Comparison of ENCODE assay signal across 36 cellular contexts in the genomic region with DNA sequence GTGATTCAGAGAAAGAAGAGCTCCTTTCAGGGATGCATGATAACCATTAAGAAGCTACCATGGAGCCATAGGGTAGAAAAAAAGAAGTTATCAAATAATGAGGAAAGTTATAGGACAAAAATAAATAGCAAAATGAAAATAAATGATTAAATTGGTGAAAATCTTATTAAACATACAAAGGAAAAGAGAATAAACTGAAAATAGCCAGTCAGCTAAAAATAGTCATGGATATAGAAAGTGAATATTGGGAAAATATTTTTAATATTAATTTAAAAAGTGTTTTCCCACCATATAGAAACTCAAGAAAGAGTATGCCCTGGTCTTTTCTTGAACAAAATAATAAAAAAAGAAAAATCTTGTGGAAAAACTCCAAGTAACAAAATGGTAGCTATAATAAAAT.
DNase-seq lines count a peak whose midpoint lies in the region; ATAC-seq, FAIRE-seq and TF ChIP-seq lines count a peak whose summit lies in the region.
"Had no signal": no experiment of that assay in that cellular context is flagged by ENCODE, and none has a peak within 500 bp of the region (broad histone marks: within the 10 kb centered on the region; RNA-seq: fewer than 3 reads in every experiment).

No MANE protein-coding gene starts in this region.

- H3K79me1 ChIP-seq in H1 (ENCODE audit: low read depth, low read length) = no peaks in the 10 kb centered on the region

- POLR2A ChIA-PET in HepG2 (lab: Yijun Ruan, JAX) (no interaction called here), WTC11 (lab: Charles Lee) (no interaction called here), K562 (lab: Yijun Ruan, JAX) (no interaction called here), H1 (lab: Charles Lee; ENCODE audit: partially characterized antibody) (no interaction called here)

- H2BK12ac ChIP-seq in H1 (ENCODE audit: low read depth, low read length) = no peak overlapping the region

- BruUV-seq in HepG2 (replicated peaks; lab: Mats Ljungman, UMichigan) (no TSS peak), K562 (replicated peaks; lab: Mats Ljungman, UMichigan) (no TSS peak)

- no peak overlapping the region for H3K23ac ChIP-seq in H1 (ENCODE audit: insufficient read length)

- H3K36me3 ChIP-seq in HepG2 (replicated peaks in 1 of 2; ENCODE audit: control insufficient read depth in 1 of 2, insufficient read depth in 2 of 2, low read length in 2 of 2) (no peaks in the 10 kb centered on the region), right lobe of liver (no peaks in the 10 kb centered on the region), K562 (ENCODE audit: control insufficient read depth, insufficient read depth, low read length) (no peaks in the 10 kb centered on the region), H1 (ENCODE audit: control insufficient read depth in 2 of 4, insufficient read depth in 4 of 4, low read length in 3 of 4) (no peaks in the 10 kb centered on the region)
- H3K36me3 ChIP-seq: BE2C; BLaER1; BLaER1 treated with 17β-estradiol and CSF1 and Interleukin-3, amounts not matched to agents 10 nM and 100 nM had no signal

- TF ChIP-seq RAD21 in HepG2 (CRISPR knock-in tag; IDR thresholded peaks at IDR 0.05) (no peak), K562 (CRISPR knock-in tag; conservative IDR thresholded peaks at IDR 0.05 in 1 of 2, IDR thresholded peaks at IDR 0.05 in 1 of 2) (no peak), H1 (IDR thresholded peaks at IDR 0.05 in 1 of 2, conservative IDR thresholded peaks at IDR 0.05 in 1 of 2; ENCODE audit: low read depth in 2 of 2, low read length in 2 of 2) (no peak)

- H2BK5ac ChIP-seq in H1 (ENCODE audit: low read depth, low read length) = no peak overlapping the region

- H4K5ac ChIP-seq in H1 (ENCODE audit: insufficient read length, low read depth, low read length) = no peak overlapping the region

- H3K4me3 Mint-ChIP-seq in WTC11 = no peak overlapping the region
- no peak overlapping the region for H3K4me3 Mint-ChIP-seq in HFFc6
- H3K4me3 Mint-ChIP-seq: B cell; CD14-positive monocyte; CD4-positive, alpha-beta memory T cell; CD4-positive, alpha-beta T cell; CD4-positive, CD25-positive, alpha-beta regulatory T cell; CD8-positive, alpha-beta memory T cell; CD8-positive, alpha-beta T cell had no signal

- H3K4me3 ChIP-seq in HepG2 (replicated peaks in 1 of 3; ENCODE audit: insufficient read depth in 1 of 3, low read depth in 2 of 3, low read length in 3 of 3) (no peak overlapping the region), right lobe of liver (no peak overlapping the region), K562 (no peak overlapping the region), H1 (ENCODE audit: extremely low read depth in 1 of 4, insufficient read depth in 2 of 4, low read depth in 3 of 4, low read length in 4 of 4) (no peak overlapping the region)
- H3K4me3 ChIP-seq: A549; BLaER1; BLaER1 treated with 17β-estradiol and CSF1 and Interleukin-3, amounts not matched to agents 10 nM and 100 nM had no signal

- no peaks in the 10 kb centered on the region for H3K4me1 ChIP-seq in HepG2 (ENCODE audit: insufficient read depth, low read length)
- no peaks in the 10 kb centered on the region for H3K4me1 ChIP-seq in right lobe of liver
- no peaks in the 10 kb centered on the region for H3K4me1 ChIP-seq in K562 (replicated peaks in 1 of 2; ENCODE audit: control insufficient read depth in 2 of 2, insufficient read depth in 2 of 2, low read length in 2 of 2)
- peaks cover 0 to 3% (median 0%) of the 10 kb centered on the region in 4 experiments; a peak in 1 of 7 replicates for H3K4me1 ChIP-seq in H1 (replicated peaks in 1 of 4; ENCODE audit: control insufficient read depth in 3 of 4, insufficient read depth in 4 of 4, low read length in 3 of 4)
- H3K4me1 ChIP-seq: A549; BE2C; BLaER1; BLaER1 treated with 17β-estradiol and CSF1 and Interleukin-3, amounts not matched to agents 10 nM and 100 nM; Caco-2 had no signal

- TF ChIP-seq POLR2A in HepG2 (IDR thresholded peaks at IDR 0.05; ENCODE audit: insufficient read depth in 1 of 2, low read depth in 2 of 2, low read length in 2 of 2) (no peak), right lobe of liver (IDR thresholded peaks at IDR 0.05) (no peak), K562 (conservative IDR thresholded peaks at IDR 0.05) (no peak), H1 (IDR thresholded peaks at IDR 0.05; ENCODE audit: control extremely low read depth in 1 of 2, low read depth in 2 of 2, low read length in 2 of 2) (no peak)

- no peaks in the 10 kb centered on the region for H3K4me1 Mint-ChIP-seq in WTC11
- H3K4me1 Mint-ChIP-seq in HFFc6 (ENCODE audit: low read depth) = no peaks in the 10 kb centered on the region
- H3K4me1 Mint-ChIP-seq: B cell; CD14-positive monocyte; CD4-positive, alpha-beta memory T cell; CD4-positive, CD25-positive, alpha-beta regulatory T cell; CD8-positive, alpha-beta memory T cell had no signal

- H3K9ac ChIP-seq in HepG2 (ENCODE audit: insufficient read depth, low read depth, low read length) = no peak overlapping the region
- no peak overlapping the region for H3K9ac ChIP-seq in K562 (ENCODE audit: insufficient read depth in 1 of 2, low read depth in 2 of 2, low read length in 2 of 2)
- H3K9ac ChIP-seq in H1 (replicated peaks in 1 of 4; ENCODE audit: extremely low read depth in 1 of 4, low read depth in 3 of 4, low read length in 3 of 4) = no peak overlapping the region
- H3K9ac ChIP-seq: BLaER1; BLaER1 treated with 17β-estradiol and CSF1 and Interleukin-3, amounts not matched to agents 10 nM and 100 nM had no signal

- H2AK5ac ChIP-seq in H1 (ENCODE audit: low read depth, low read length) = no peak overlapping the region

- no peaks in the 10 kb centered on the region for H4K20me1 ChIP-seq in HepG2 (ENCODE audit: insufficient read depth, low read length)
- no peaks in the 10 kb centered on the region for H4K20me1 ChIP-seq in K562 (replicated peaks; ENCODE audit: control insufficient read depth, insufficient read depth, low read length)
- H4K20me1 ChIP-seq in H1 (replicated peaks in 1 of 2; ENCODE audit: control insufficient read depth in 1 of 2, insufficient read depth in 2 of 2, low read length in 2 of 2) = no peaks in the 10 kb centered on the region
- H4K20me1 ChIP-seq: BLaER1; BLaER1 treated with 17β-estradiol and CSF1 and Interleukin-3, amounts not matched to agents 10 nM and 100 nM had no signal

- in situ Hi-C loops in HepG2 (cut with HindIII; ENCODE audit: extremely low pct_ligation_motif_present, low pct_unique_long_range_greater_than_20kb) = no loop called here
- in situ Hi-C loops in K562 (cut with MboI) = no loop called here

- no peak for FAIRE-seq in HepG2 (lab: Jason Lieb, UNC)
- FAIRE-seq in K562 (lab: Jason Lieb, UNC) = no peak
- no peak for FAIRE-seq in H1 (lab: Jason Lieb, UNC)
- FAIRE-seq: A204.1, A549 had no signal

- no peak overlapping the region for H2BK120ac ChIP-seq in H1 (replicated peaks; ENCODE audit: low read depth, low read length)

- H3K18ac ChIP-seq in H1 (ENCODE audit: extremely low read depth, low read length) = no peak overlapping the region

- intact Hi-C loops in HepG2 (cut with micrococcal nuclease; ENCODE audit: unreplicated experiment) (no loop called here), right lobe of liver (cut with DNase I) (no loop called here), K562 (cut with micrococcal nuclease) (no loop called here)

- no peak overlapping the region for H2BK15ac ChIP-seq in H1 (ENCODE audit: low read length)

- H3K14ac ChIP-seq in H1 (ENCODE audit: insufficient read length) = no peak overlapping the region

- no peak for TF ChIP-seq EP300 in HepG2 (IDR thresholded peaks at IDR 0.05; ENCODE audit: low read depth in 2 of 2, low read length in 2 of 2)
- TF ChIP-seq EP300 in HepG2 (CRISPR knock-in tag; IDR thresholded peaks at IDR 0.05; ENCODE audit: borderline replicate concordance) = no peak
- no peak for TF ChIP-seq EP300 in K562 (IDR thresholded peaks at IDR 0.05; ENCODE audit: low read length)
- TF ChIP-seq EP300 in H1 (IDR thresholded peaks at IDR 0.05; ENCODE audit: borderline replicate concordance in 1 of 2, low read depth in 2 of 2, low read length in 2 of 2) = no peak

- no peak overlapping the region for H3K4ac ChIP-seq in H1 (replicated peaks; ENCODE audit: insufficient read length, low read depth, low read length)

- H3K4me2 ChIP-seq in HepG2 (ENCODE audit: low read depth, low read length) = no peak overlapping the region
- H3K4me2 ChIP-seq in K562 (ENCODE audit: insufficient read depth, low read length) = no peak overlapping the region
- H3K4me2 ChIP-seq in H1 (ENCODE audit: insufficient read depth in 1 of 2, low read depth in 2 of 2, low read length in 2 of 2) = no peak overlapping the region
- H3K4me2 ChIP-seq: A549; BLaER1; BLaER1 treated with 17β-estradiol and CSF1 and Interleukin-3, amounts not matched to agents 10 nM and 100 nM had no signal

- no peaks in the 10 kb centered on the region for H3K9me3 ChIP-seq in HepG2 (ENCODE audit: low read length)
- H3K9me3 ChIP-seq in right lobe of liver = no peaks in the 10 kb centered on the region
- H3K9me3 ChIP-seq in K562 (replicated peaks; ENCODE audit: control insufficient read depth, insufficient read depth, low read depth, low read length) = no peaks in the 10 kb centered on the region
- H3K9me3 ChIP-seq in H1 (ENCODE audit: insufficient read depth in 2 of 2, low read depth in 1 of 2, low read length in 1 of 2) = no peaks in the 10 kb centered on the region
- H3K9me3 ChIP-seq: A549; BE2C; BLaER1; BLaER1 treated with 17β-estradiol and CSF1 and Interleukin-3, amounts not matched to agents 10 nM and 100 nM; Caco-2 had no signal

- H3K27ac ChIP-seq in HepG2 (ENCODE audit: extremely low read length, insufficient read depth, low read length) = no peak overlapping the region
- no peak overlapping the region for H3K27ac ChIP-seq in right lobe of liver
- H3K27ac ChIP-seq in K562 (ENCODE audit: extremely low read depth, low read depth, low read length) = no peak overlapping the region
- no peak overlapping the region for H3K27ac ChIP-seq in H1 (ENCODE audit: low read depth, low read length)
- H3K27ac ChIP-seq: 22Rv1; A549; BLaER1; BLaER1 treated with 17β-estradiol and CSF1 and Interleukin-3, amounts not matched to agents 10 nM and 100 nM; C4-2B had no signal

- H3K27ac Mint-ChIP-seq in WTC11 (peak overlapping the region; percentile 49; the same call in 1 of the 2 replicates), HFFc6 (no peak overlapping the region)
- H3K27ac Mint-ChIP-seq: B cell; CD14-positive monocyte; CD4-positive, alpha-beta memory T cell; CD4-positive, alpha-beta T cell; CD4-positive, CD25-positive, alpha-beta regulatory T cell; CD8-positive, alpha-beta memory T cell; CD8-positive, alpha-beta T cell had no signal

- DNase-seq in HepG2 (ENCODE audit: low spot score) = no peak
- DNase-seq in right lobe of liver = no peak
- no peak for DNase-seq in WTC11 (ENCODE audit: low spot score)
- no peak for DNase-seq in K562 (ENCODE audit: extremely low read depth in 1 of 4, low spot score in 3 of 4)
- no peak for DNase-seq in H1 (ENCODE audit: low read depth in 1 of 2, low spot score in 2 of 2)
- no peak for DNase-seq in HFFc6
- no peak for DNase-seq in NCI-H2081 treated with DMSO at 0.1 percent for 48 hours (lab: John Stamatoyannopoulos, UW)
- DNase-seq: 8988T; ACHN; AML-193; BE2C; C1 segment of cervical spinal cord; Caco-2; Calu3; CD4-positive, alpha-beta memory T cell; CD4-positive, alpha-beta T cell; CD4-positive, CD25-positive, alpha-beta regulatory T cell; CD8-positive, alpha-beta memory T cell; CD8-positive, alpha-beta T cell; COR-L47; DMS 273 treated with DMSO at 0.1 percent for 48 hours; DMS153; DMS53; DMS79; DMS79 treated with DMSO at 0.1 percent for 48 hours; DND-41; EL had no signal

- H2AFZ ChIP-seq in HepG2 (ENCODE audit: low read length) (no peak overlapping the region), K562 (ENCODE audit: low read depth, low read length) (no peak overlapping the region), H1 (ENCODE audit: low read length) (0 out of 2 replicates have a peak overlapping the region, but pooled peaks have one; percentile 72)

- H3K56ac ChIP-seq in H1 (replicated peaks; ENCODE audit: insufficient read length, low read depth, low read length) = no peak overlapping the region

- no peaks in the 10 kb centered on the region for H3K79me2 ChIP-seq in HepG2 (ENCODE audit: insufficient read depth, low read length)
- no peaks in the 10 kb centered on the region for H3K79me2 ChIP-seq in K562 (ENCODE audit: control insufficient read depth, insufficient read depth, low read length)
- H3K79me2 ChIP-seq in H1 (ENCODE audit: control insufficient read depth in 1 of 2, insufficient read depth in 2 of 2, low read length in 2 of 2) = no peaks in the 10 kb centered on the region

- no peak overlapping the region for H2BK20ac ChIP-seq in H1 (ENCODE audit: low read length)

- H3K9me1 ChIP-seq in K562 (ENCODE audit: control insufficient read depth, insufficient read depth, low read length) = no peaks in the 10 kb centered on the region

- no peak overlapping the region for H4K91ac ChIP-seq in H1 (replicated peaks; ENCODE audit: insufficient read length, low read length)

- no peak for TF ChIP-seq CTCF in HepG2 (CRISPR knock-in tag; IDR thresholded peaks at IDR 0.05)
- TF ChIP-seq CTCF in right lobe of liver (IDR thresholded peaks at IDR 0.05) = no peak
- no peak for TF ChIP-seq CTCF in WTC11 (IDR thresholded peaks at IDR 0.05)
- no peak for TF ChIP-seq CTCF in K562 (IDR thresholded peaks at IDR 0.05 in 2 of 3, conservative IDR thresholded peaks at IDR 0.05 in 1 of 3; ENCODE audit: insufficient read depth in 2 of 3, low read depth in 1 of 3, low read length in 3 of 3)
- TF ChIP-seq CTCF in H1 (IDR thresholded peaks at IDR 0.05; ENCODE audit: control extremely low read depth in 1 of 3, insufficient read depth in 1 of 3, low read depth in 1 of 3, low read length in 3 of 3) = no peak
- no peak for TF ChIP-seq CTCF in HFFc6 (IDR thresholded peaks at IDR 0.05)

- CTCF ChIA-PET in HepG2 (lab: Yijun Ruan, JAX; ENCODE audit: low intra/inter-chr PET ratio, low total read pairs) = no interaction called here
- CTCF ChIA-PET in WTC11 (lab: Charles Lee) = no interaction called here
- CTCF ChIA-PET in K562 (lab: Yijun Ruan, JAX; ENCODE audit: low intra/inter-chr PET ratio) = no interaction called here
- CTCF ChIA-PET in H1 (lab: Charles Lee; ENCODE audit: partially characterized antibody) = no interaction called here

- H3K23me2 ChIP-seq in H1 (ENCODE audit: low read depth, low read length) = no peaks in the 10 kb centered on the region

- ATAC-seq in HepG2 (no peak), right lobe of liver (no peak), WTC11 (no peak), K562 (no peak), HG03045 (IDR thresholded peaks at IDR 0.05; ENCODE audit: unreplicated experiment) (no peak)
- ATAC-seq: A549; CD8-positive, alpha-beta T cell had no signal

- H3K27me3 Mint-ChIP-seq in WTC11 (ENCODE audit: low read depth) (no peaks in the 10 kb centered on the region), HFFc6 (ENCODE audit: insufficient read depth) (no peaks in the 10 kb centered on the region)
- H3K27me3 Mint-ChIP-seq: B cell; CD4-positive, alpha-beta memory T cell; CD4-positive, alpha-beta T cell; CD4-positive, CD25-positive, alpha-beta regulatory T cell; CD8-positive, alpha-beta memory T cell had no signal

- H3K9me3 Mint-ChIP-seq in WTC11 = no peaks in the 10 kb centered on the region
- H3K9me3 Mint-ChIP-seq in HFFc6 = peaks cover 32% of the 10 kb centered on the region
- H3K9me3 Mint-ChIP-seq: CD4-positive, alpha-beta T cell had no signal

- H4K8ac ChIP-seq in H1 (ENCODE audit: extremely low read depth, insufficient read depth, low read length) = no peak overlapping the region

- H3K27me3 ChIP-seq in HepG2 (ENCODE audit: control insufficient read depth in 1 of 2, insufficient read depth in 2 of 2, low read length in 2 of 2) (no peaks in the 10 kb centered on the region), right lobe of liver (no peaks in the 10 kb centered on the region), K562 (ENCODE audit: control insufficient read depth in 2 of 2, insufficient read depth in 2 of 2, low read length in 2 of 2) (no peaks in the 10 kb centered on the region), H1 (replicated peaks in 1 of 4; ENCODE audit: control insufficient read depth in 3 of 4, extremely low read depth in 1 of 4, insufficient read depth in 3 of 4, low read length in 3 of 4) (no peaks in the 10 kb centered on the region)
- H3K27me3 ChIP-seq: BE2C; BLaER1; BLaER1 treated with 17β-estradiol and CSF1 and Interleukin-3, amounts not matched to agents 10 nM and 100 nM had no signal

- H3K36me3 Mint-ChIP-seq in WTC11 (no peaks in the 10 kb centered on the region), HFFc6 (ENCODE audit: low read depth) (no peaks in the 10 kb centered on the region)
- H3K36me3 Mint-ChIP-seq: CD14-positive monocyte; CD4-positive, alpha-beta memory T cell; CD4-positive, CD25-positive, alpha-beta regulatory T cell; CD8-positive, alpha-beta memory T cell; CD8-positive, alpha-beta T cell had no signal
